ENCODE assay signal across 8 cellular contexts in the genomic region with DNA sequence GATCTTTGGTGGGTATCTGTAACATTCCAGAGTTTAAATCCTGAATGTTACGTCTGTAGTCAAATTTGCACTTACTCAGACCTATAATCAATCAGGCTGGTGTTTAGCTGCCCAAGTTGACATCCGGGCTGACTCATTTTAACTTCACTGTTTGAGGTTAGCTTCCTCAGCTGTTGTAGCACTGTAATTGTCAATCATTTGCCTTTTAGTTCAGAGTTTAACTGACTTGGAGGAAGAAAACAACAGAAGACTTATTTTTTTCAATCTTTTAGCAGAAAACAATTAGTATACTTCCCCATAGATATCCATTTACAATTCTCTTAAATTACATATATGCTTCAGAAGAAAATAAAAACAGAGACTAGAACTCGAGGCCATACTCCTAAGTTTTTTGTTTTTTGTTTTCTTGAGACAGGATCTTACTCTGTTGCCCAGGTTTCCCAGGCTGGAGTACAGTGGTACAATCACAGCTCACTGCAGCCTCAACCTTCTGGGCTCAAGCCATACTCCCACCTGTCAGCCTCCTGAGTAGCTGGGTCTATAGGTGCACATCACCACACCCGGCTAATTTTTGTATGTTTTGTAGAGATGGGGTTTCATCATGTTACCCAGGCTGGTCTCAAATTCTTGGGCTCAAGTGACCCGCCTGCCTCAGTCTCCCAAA. TPM values are rescaled to one million over a fixed set of nuclear protein-coding genes. Genes with fewer than 3 reads are reported as not detected.
DNase-seq lines count a peak whose midpoint lies in the region; ATAC-seq and TF ChIP-seq lines count a peak whose summit lies in the region.

No MANE protein-coding gene starts in this region.

- H3K9me3 Mint-ChIP-seq in activated T-cell treated with anti-CD3 and anti-CD28 coated beads, Interleukin-2, amount 50 U/mL, for 72 hours = peaks cover 0 to 2% of the 10 kb centered on the region in 2 donors
- no peaks in the 10 kb centered on the region for H3K9me3 Mint-ChIP-seq in activated T-cell treated with anti-CD3 and anti-CD28 coated beads, Interleukin-2, amount 50 U/mL, for 24 hours
- H3K9me3 Mint-ChIP-seq in glutamatergic neuron (ENCODE audit: unreplicated experiment) = peaks cover 4% of the 10 kb centered on the region

- TF ChIP-seq CTCF in fibroblast of villous mesenchyme (IDR thresholded peaks at IDR 0.05; ENCODE audit: insufficient read depth, low read depth, low read length) (no peak), glutamatergic neuron (IDR thresholded peaks at IDR 0.05; ENCODE audit: partially characterized antibody, unreplicated experiment) (no peak), esophagus squamous epithelium (IDR thresholded peaks at IDR 0.05) (no peak)

- H3K36me3 ChIP-seq in esophagus squamous epithelium = no peaks in the 10 kb centered on the region

- no peak for TF ChIP-seq POLR2A in esophagus squamous epithelium (IDR thresholded peaks at IDR 0.05)

- H3K27ac Mint-ChIP-seq in activated T-cell treated with anti-CD3 and anti-CD28 coated beads, Interleukin-2, amount 50 U/mL, for 72 hours = no peak overlapping the region
- no peak overlapping the region for H3K27ac Mint-ChIP-seq in activated T-cell treated with anti-CD3 and anti-CD28 coated beads, Interleukin-2, amount 50 U/mL, for 24 hours
- H3K27ac Mint-ChIP-seq in glutamatergic neuron (ENCODE audit: unreplicated experiment) = no peak overlapping the region

- no peaks in the 10 kb centered on the region for H3K9me3 ChIP-seq in esophagus squamous epithelium

- H3K4me1 ChIP-seq in esophagus squamous epithelium = peaks cover 0 to 18% (median 0%) of the 10 kb centered on the region in 3 donors

- 56 to 62% methylated on average over 5 of the region's 5 CpGs for WGBS in esophagus squamous epithelium, 2 donors

- no peak overlapping the region for H3K27ac ChIP-seq in esophagus squamous epithelium

- peak overlapping the region in 1 of 2 donors; percentile 48 for H3K4me3 Mint-ChIP-seq in activated T-cell treated with anti-CD3 and anti-CD28 coated beads, Interleukin-2, amount 50 U/mL, for 72 hours
- H3K4me3 Mint-ChIP-seq in activated T-cell treated with anti-CD3 and anti-CD28 coated beads, Interleukin-2, amount 50 U/mL, for 24 hours = no peak overlapping the region
- no peak overlapping the region for H3K4me3 Mint-ChIP-seq in glutamatergic neuron (ENCODE audit: unreplicated experiment)

- H3K4me1 Mint-ChIP-seq in activated T-cell treated with anti-CD3 and anti-CD28 coated beads, Interleukin-2, amount 50 U/mL, for 72 hours (ENCODE audit: low read depth) = peaks cover 31% of the 10 kb centered on the region
- H3K4me1 Mint-ChIP-seq in activated T-cell treated with anti-CD3 and anti-CD28 coated beads, Interleukin-2, amount 50 U/mL, for 24 hours (ENCODE audit: low read depth) = peaks cover 33% of the 10 kb centered on the region
- no peaks in the 10 kb centered on the region for H3K4me1 Mint-ChIP-seq in glutamatergic neuron (ENCODE audit: low read depth, unreplicated experiment)

- H3K27me3 ChIP-seq in esophagus squamous epithelium = no peaks in the 10 kb centered on the region

- peaks cover 17% of the 10 kb centered on the region for H3K27me3 Mint-ChIP-seq in activated T-cell treated with anti-CD3 and anti-CD28 coated beads, Interleukin-2, amount 50 U/mL, for 72 hours (ENCODE audit: low read depth)
- H3K27me3 Mint-ChIP-seq in activated T-cell treated with anti-CD3 and anti-CD28 coated beads, Interleukin-2, amount 50 U/mL, for 24 hours = no peaks in the 10 kb centered on the region
- no peaks in the 10 kb centered on the region for H3K27me3 Mint-ChIP-seq in glutamatergic neuron (ENCODE audit: unreplicated experiment)

- peak; percentile 36 to 50 for DNase-seq in activated T-cell treated with anti-CD3 and anti-CD28 coated beads, Interleukin-2, amount 50 U/mL, for 72 hours
- DNase-seq in activated T-cell treated with anti-CD3 and anti-CD28 coated beads, Interleukin-2, amount 50 U/mL, for 24 hours = no peak
- DNase-seq in OCI-M1 (lab: John Stamatoyannopoulos, UW) (peak; percentile 24), fibroblast of villous mesenchyme (ENCODE audit: low read depth) (peak; percentile 75), glutamatergic neuron (no peak), NCI-H69 (lab: John Stamatoyannopoulos, UW) (no peak), esophagus squamous epithelium (lab: John Stamatoyannopoulos, UW) (no peak)

- ATAC-seq in activated T-cell treated with anti-CD3 and anti-CD28 coated beads, Interleukin-2, amount 50 U/mL, for 72 hours (replicated peaks in 1 of 2) = peak; percentile 81 to 82
- peak; percentile 99 for ATAC-seq in HG02678 (IDR thresholded peaks at IDR 0.05; ENCODE audit: unreplicated experiment)

- peaks cover 0 to 2% of the 10 kb centered on the region in 2 donors for H3K36me3 Mint-ChIP-seq in activated T-cell treated with anti-CD3 and anti-CD28 coated beads, Interleukin-2, amount 50 U/mL, for 72 hours (ENCODE audit: insufficient read depth in 2 of 2)
- H3K36me3 Mint-ChIP-seq in activated T-cell treated with anti-CD3 and anti-CD28 coated beads, Interleukin-2, amount 50 U/mL, for 24 hours (ENCODE audit: low read depth) = no peaks in the 10 kb centered on the region
- no peaks in the 10 kb centered on the region for H3K36me3 Mint-ChIP-seq in glutamatergic neuron (ENCODE audit: unreplicated experiment)

- intact Hi-C loops in esophagus squamous epithelium (cut with DNase I) = no loop called here

- H3K4me3 ChIP-seq in fibroblast of villous mesenchyme (ENCODE audit: low read depth, low read length) (no peak overlapping the region), esophagus squamous epithelium (no peak overlapping the region)

RNA-seq across cellular contexts. Expression of a gene that starts 38.5 kb away (rescaled TPM):
- total RNA-seq in activated T-cell treated with anti-CD3 and anti-CD28 coated beads, Interleukin-2, amount 50 U/mL, for 72 hours = under 1 TPM in 1 of 2 donors, not detected in 1; 0.31 TPM
- total RNA-seq in fibroblast of villous mesenchyme (39.9 and 70.0 TPM in 2 replicates), glutamatergic neuron (ENCODE audit: unreplicated experiment) (0.34 TPM), esophagus squamous epithelium (1 to 10 TPM in 2 of 4 donors, under 1 TPM in 1, not detected in 1; 0.26 to 2.5 (median 1.1) TPM)

Comparison
In these comparisons a context has a peak if more than half of its experiments do, and no peak if none do; other contexts are left out.
1. DNase-seq: peak in activated T-cell treated with anti-CD3 and anti-CD28 coated beads, Interleukin-2, amount 50 U/mL, for 72 hours (2 of 2), OCI-M1 (single experiment) and fibroblast of villous mesenchyme (single experiment); none in activated T-cell treated with anti-CD3 and anti-CD28 coated beads, Interleukin-2, amount 50 U/mL, for 24 hours (single experiment), glutamatergic neuron (single experiment), NCI-H69 (single experiment) and esophagus squamous epithelium (single experiment).
2. RNA of a gene that starts 38.5 kb away (total RNA-seq): 39.9 to 70.0 TPM in fibroblast of villous mesenchyme; 0.26 to 2.5 TPM in esophagus squamous epithelium, 0.34 TPM in glutamatergic neuron (single experiment) and 0.31 TPM in activated T-cell treated with anti-CD3 and anti-CD28 coated beads, Interleukin-2, amount 50 U/mL, for 72 hours; every median in the first group is over 10 times any median in the second.